In the genomic region with DNA sequence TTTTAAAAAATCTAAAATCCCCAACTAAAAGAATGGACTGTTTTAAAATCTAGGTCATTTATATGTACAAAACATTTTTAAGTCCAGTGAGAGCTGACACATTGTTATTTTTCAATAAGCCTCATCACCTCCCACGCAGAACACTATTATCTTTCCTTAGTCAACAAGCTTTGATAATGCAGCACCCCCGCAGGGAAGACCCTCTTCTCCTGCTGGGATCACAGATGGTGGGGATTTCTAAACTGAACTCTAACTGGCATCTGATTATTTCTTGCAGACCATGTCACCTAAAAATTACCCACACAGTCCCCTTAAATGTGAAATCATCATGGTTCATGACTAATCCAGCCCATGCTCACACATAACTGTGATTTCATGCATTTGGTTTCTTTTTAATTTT, we compare ENCODE assay signal across 22 cellular contexts. TPM values are rescaled to one million over a fixed set of nuclear protein-coding genes. Genes with fewer than 3 reads are reported as not detected.
DNase-seq lines count a peak whose midpoint lies in the region; FAIRE-seq and TF ChIP-seq lines count a peak whose summit lies in the region.
"Had no signal": no experiment of that assay in that cellular context is flagged by ENCODE, and none has a peak within 500 bp of the region (broad histone marks: within the 10 kb centered on the region; RNA-seq: fewer than 3 reads in every experiment).

No MANE protein-coding gene starts in this region.

- no peak overlapping the region for H4K8ac ChIP-seq in mesendoderm (ENCODE audit: low read depth, low read length)
- no peak overlapping the region for H4K8ac ChIP-seq in trophoblast cell (ENCODE audit: low read depth, low read length)

- H3K9me3 Mint-ChIP-seq in astrocyte (ENCODE audit: unreplicated experiment): peaks cover 2% of the 10 kb centered on the region
- H3K9me3 Mint-ChIP-seq: activated CD4-positive, alpha-beta T cell treated with anti-CD3 and anti-CD28 coated beads, Interleukin-2, amount 10 ng/mL, durations not matched to agents 7 days and 5 days; activated T-helper 1 cell treated with anti-CD3 and anti-CD28 coated beads, Interleukin-12 subunit alpha, Interleukin-12 subunit beta, Interleukin-2, Interleukin-4 antibody, amounts not matched to agents 30 ng/mL and 10 ng/mL and 1 ng/mL, durations not matched to agents 14 hours and 24 hours and 36 hours had no signal

- H3K18ac ChIP-seq in mesendoderm (ENCODE audit: low read length): no peak overlapping the region
- no peak overlapping the region for H3K18ac ChIP-seq in trophoblast cell (ENCODE audit: low read length)

- H3K27ac Mint-ChIP-seq in astrocyte (ENCODE audit: unreplicated experiment): no peak overlapping the region
- H3K27ac Mint-ChIP-seq: activated CD4-positive, alpha-beta T cell treated with anti-CD3 and anti-CD28 coated beads, Interleukin-2, amount 10 ng/mL, durations not matched to agents 7 days and 5 days; activated T-helper 1 cell treated with anti-CD3 and anti-CD28 coated beads, Interleukin-12 subunit alpha, Interleukin-12 subunit beta, Interleukin-2, Interleukin-4 antibody, amounts not matched to agents 30 ng/mL and 10 ng/mL and 1 ng/mL, durations not matched to agents 14 hours and 24 hours and 36 hours; CD4-positive, alpha-beta memory T cell had no signal

- H3K79me2 ChIP-seq in astrocyte (ENCODE audit: insufficient read depth, low read length) (no peaks in the 10 kb centered on the region), mesendoderm (ENCODE audit: control insufficient read depth, insufficient read depth, low read length) (no peaks in the 10 kb centered on the region), trophoblast cell (ENCODE audit: control insufficient read depth, insufficient read depth, low read length, poor library complexity) (no peaks in the 10 kb centered on the region)

- H3K14ac ChIP-seq in trophoblast cell (ENCODE audit: low read length): no peak overlapping the region

- H2BK120ac ChIP-seq in mesendoderm (ENCODE audit: low read depth, low read length): no peak overlapping the region
- no peak overlapping the region for H2BK120ac ChIP-seq in trophoblast cell (ENCODE audit: insufficient read depth, low read length, poor library complexity)

- H3K4me2 ChIP-seq in astrocyte (ENCODE audit: low read length) (no peak overlapping the region), mesendoderm (ENCODE audit: low read length) (no peak overlapping the region), trophoblast cell (ENCODE audit: low read length) (no peak overlapping the region)

- no peak overlapping the region for H2BK12ac ChIP-seq in trophoblast cell (ENCODE audit: low read length)

- no peak overlapping the region for H3K56ac ChIP-seq in mesendoderm (ENCODE audit: low read length)

- H3K36me3 ChIP-seq in astrocyte (ENCODE audit: insufficient read depth, low read length) (no peaks in the 10 kb centered on the region), mesendoderm (ENCODE audit: control insufficient read depth, insufficient read depth, low read length) (no peaks in the 10 kb centered on the region), trophoblast cell (ENCODE audit: control insufficient read depth in 1 of 2, insufficient read depth in 2 of 2, low read length in 2 of 2) (no peaks in the 10 kb centered on the region)
- H3K36me3 ChIP-seq: SJCRH30 had no signal

- DNase-seq in DMS 273 treated with DMSO at 0.1 percent for 48 hours (lab: John Stamatoyannopoulos, UW) (peak; percentile 78), NCI-H1694 (lab: John Stamatoyannopoulos, UW) (peak; percentile 52), astrocyte (ENCODE audit: low read depth) (no peak), mesendoderm (peak; percentile 2), iPS-NIHi7 (ENCODE audit: extremely low spot score) (no peak), glomerular visceral epithelial cell (ENCODE audit: extremely low spot score) (no peak), UCSD-AML1 (lab: John Stamatoyannopoulos, UW; ENCODE audit: unreplicated experiment) (no peak), trophoblast cell (no peak)
- DNase-seq: activated CD4-positive, alpha-beta T cell treated with anti-CD3 and anti-CD28 coated beads, Interleukin-2, amount 10 ng/mL, durations not matched to agents 7 days and 5 days; activated naive CD4-positive, alpha-beta T cell treated with anti-CD3 and anti-CD28 coated beads, Interleukin-2, amount 50 U/mL, for 16 hours; aorta; CD4-positive, alpha-beta memory T cell; DMS53; effector CD8-positive, alpha-beta T cell; NCI-H1105; SJCRH30; stimulated activated CD4-positive, alpha-beta T cell treated with anti-CD3 and anti-CD28 coated beads, Interleukin-4, amount 100 ng/mL, for 24 hours; stimulated activated naive CD4-positive, alpha-beta T cell treated with Interleukin-2 at 50 U/mL for 16 hours had no signal

- H2AFZ ChIP-seq in astrocyte (ENCODE audit: low read depth, low read length) (no peak overlapping the region), trophoblast cell (ENCODE audit: insufficient read depth, low read length, poor library complexity) (no peak overlapping the region)

- no peak overlapping the region for H4K12ac ChIP-seq in trophoblast cell (ENCODE audit: low read depth, low read length)

- H4K20me1 ChIP-seq in astrocyte (ENCODE audit: insufficient read depth, low read length): no peaks in the 10 kb centered on the region

- H3K27me3 Mint-ChIP-seq in astrocyte (ENCODE audit: low read depth, unreplicated experiment): no peaks in the 10 kb centered on the region
- H3K27me3 Mint-ChIP-seq: activated CD4-positive, alpha-beta T cell treated with anti-CD3 and anti-CD28 coated beads, Interleukin-2, amount 10 ng/mL, durations not matched to agents 7 days and 5 days had no signal

- H4K91ac ChIP-seq in trophoblast cell (ENCODE audit: low read depth, low read length): no peak overlapping the region

- H3K23ac ChIP-seq in mesendoderm (ENCODE audit: low read length) (no peak overlapping the region), trophoblast cell (ENCODE audit: low read length) (no peak overlapping the region)

- no peak overlapping the region for H3K9ac ChIP-seq in astrocyte (ENCODE audit: low read length)
- no peak overlapping the region for H3K9ac ChIP-seq in mesendoderm (ENCODE audit: low read length)
- no peak overlapping the region for H3K9ac ChIP-seq in trophoblast cell (ENCODE audit: low read length)

- no peak overlapping the region for H2BK15ac ChIP-seq in mesendoderm (replicated peaks; ENCODE audit: low read depth)

- H3K4ac ChIP-seq in mesendoderm (ENCODE audit: low read depth, low read length) (no peak overlapping the region), trophoblast cell (ENCODE audit: low read depth, low read length) (no peak overlapping the region)

- no peak for TF ChIP-seq CTCF in astrocyte (IDR thresholded peaks at IDR 0.05; ENCODE audit: insufficient read depth, low read depth, low read length)

- H3K27me3 ChIP-seq in astrocyte (ENCODE audit: insufficient read depth, low read length) (no peaks in the 10 kb centered on the region), mesendoderm (ENCODE audit: insufficient read depth, low read length, poor library complexity) (no peaks in the 10 kb centered on the region), trophoblast cell (ENCODE audit: insufficient read depth, low read length) (no peaks in the 10 kb centered on the region)
- H3K27me3 ChIP-seq: SJCRH30 had no signal

- no peak overlapping the region for H2AK5ac ChIP-seq in mesendoderm (ENCODE audit: low read length)
- H2AK5ac ChIP-seq in trophoblast cell (ENCODE audit: low read length): no peak overlapping the region

- H3K4me1 ChIP-seq in astrocyte (ENCODE audit: insufficient read depth, low read length) (no peaks in the 10 kb centered on the region), mesendoderm (ENCODE audit: control insufficient read depth, low read depth, low read length) (no peaks in the 10 kb centered on the region), trophoblast cell (ENCODE audit: control insufficient read depth in 1 of 2, insufficient read depth in 2 of 2, low read length in 2 of 2) (no peaks in the 10 kb centered on the region)
- H3K4me1 ChIP-seq: SJCRH30 had no signal

- H3K9me3 ChIP-seq in astrocyte (ENCODE audit: insufficient read depth, low read depth, low read length) (no peaks in the 10 kb centered on the region), trophoblast cell (ENCODE audit: insufficient read depth, low read depth, low read length) (no peaks in the 10 kb centered on the region)
- H3K9me3 ChIP-seq: SJCRH30 had no signal

- no peak overlapping the region for H3K27ac ChIP-seq in astrocyte (ENCODE audit: low read depth, low read length)
- no peak overlapping the region for H3K27ac ChIP-seq in mesendoderm (ENCODE audit: low read depth, low read length)
- no peak overlapping the region for H3K27ac ChIP-seq in trophoblast cell (ENCODE audit: low read depth, low read length)
- H3K27ac ChIP-seq: SJCRH30 had no signal

- H3K36me3 Mint-ChIP-seq in astrocyte (ENCODE audit: low read depth, unreplicated experiment): no peaks in the 10 kb centered on the region
- H3K36me3 Mint-ChIP-seq: CD4-positive, alpha-beta memory T cell had no signal

- no peak overlapping the region for H3K4me3 ChIP-seq in astrocyte (ENCODE audit: insufficient read depth, low read depth, low read length)
- H3K4me3 ChIP-seq in mesendoderm (ENCODE audit: low read length): no peak overlapping the region
- no peak overlapping the region for H3K4me3 ChIP-seq in trophoblast cell (ENCODE audit: low read depth, low read length)
- H3K4me3 ChIP-seq: lung, SJCRH30 had no signal

- FAIRE-seq in astrocyte (lab: Jason Lieb, UNC): peak; percentile 71
- FAIRE-seq: keratinocyte had no signal

- no CpG with 5 or more reads among the region's 2 CpGs for WGBS in mesendoderm (ENCODE audit: extremely low coverage, insufficient coverage, low lambda C conversion rate)
- no CpG with 5 or more reads among the region's 2 CpGs for WGBS in trophoblast cell (ENCODE audit: extremely low coverage, insufficient coverage, insufficient read length)

- H3K79me1 ChIP-seq in mesendoderm (ENCODE audit: low read length) (no peaks in the 10 kb centered on the region), trophoblast cell (ENCODE audit: low read length) (no peaks in the 10 kb centered on the region)

- H3K4me3 Mint-ChIP-seq in astrocyte (ENCODE audit: unreplicated experiment): no peak overlapping the region
- H3K4me3 Mint-ChIP-seq: activated CD4-positive, alpha-beta T cell treated with anti-CD3 and anti-CD28 coated beads, Interleukin-2, amount 10 ng/mL, durations not matched to agents 7 days and 5 days; activated T-helper 1 cell treated with anti-CD3 and anti-CD28 coated beads, Interleukin-12 subunit alpha, Interleukin-12 subunit beta, Interleukin-2, Interleukin-4 antibody, amounts not matched to agents 30 ng/mL and 10 ng/mL and 1 ng/mL, durations not matched to agents 14 hours and 24 hours and 36 hours; CD4-positive, alpha-beta memory T cell had no signal

- no peak overlapping the region for H4K5ac ChIP-seq in mesendoderm (ENCODE audit: low read length)

- H3K4me1 Mint-ChIP-seq in astrocyte (ENCODE audit: low read depth, unreplicated experiment): no peaks in the 10 kb centered on the region
- H3K4me1 Mint-ChIP-seq: activated CD4-positive, alpha-beta T cell treated with anti-CD3 and anti-CD28 coated beads, Interleukin-2, amount 10 ng/mL, durations not matched to agents 7 days and 5 days; CD4-positive, alpha-beta memory T cell had no signal

- H2BK5ac ChIP-seq in mesendoderm (ENCODE audit: low read length) (no peak overlapping the region), trophoblast cell (ENCODE audit: low read depth, low read length, poor library complexity) (no peak overlapping the region)

RNA-seq across cellular contexts. Expression of a gene that starts 11.6 kb away (rescaled TPM):
- total RNA-seq in astrocyte: 3.3 and 4.1 TPM in 2 replicates
- 0.01 TPM for polyA plus RNA-seq in mesendoderm (2013, experiment 1 of 2)
- polyA plus RNA-seq in mesendoderm (2013, experiment 2 of 2): 0.04 TPM
- polyA plus RNA-seq in trophoblast cell (2013): 0.17 and 0.75 TPM in 2 replicates
- total RNA-seq: activated CD4-positive, alpha-beta T cell treated with anti-CD3 and anti-CD28 coated beads, Interleukin-2, amount 10 ng/mL, durations not matched to agents 7 days and 5 days; activated T-helper 1 cell treated with anti-CD3 and anti-CD28 coated beads, Interleukin-12 subunit alpha, Interleukin-12 subunit beta, Interleukin-2, Interleukin-4 antibody, amounts not matched to agents 30 ng/mL and 10 ng/mL and 1 ng/mL, durations not matched to agents 14 hours and 24 hours and 36 hours; CD4-positive, alpha-beta memory T cell; SJCRH30; T-helper 1 cell treated with Interleukin-12 subunit alpha and Interleukin-12 subunit beta and Interleukin-4 antibody, amounts not matched to agents 30 ng/mL and 1 ng/mL, for 36 hours had no signal
- polyA plus RNA-seq: CD4-positive, alpha-beta memory T cell had no signal

Comparison
In these comparisons a context has a peak if more than half of its experiments do, and no peak if none do; other contexts are left out.
1. DNase-seq: peak in DMS 273 treated with DMSO at 0.1 percent for 48 hours (single experiment), NCI-H1694 (single experiment) and mesendoderm (single experiment); none in astrocyte (single experiment), iPS-NIHi7 (single experiment), glomerular visceral epithelial cell (single experiment), UCSD-AML1 (single experiment) and trophoblast cell (0 of 2).